ENCODE assay signal across 9 cellular contexts in genomic region chr2:60880633-60880987, GRCh38. TPM values are rescaled to one million over a fixed set of nuclear protein-coding genes. Genes with fewer than 3 reads are reported as not detected.
DNase-seq lines count a peak whose midpoint lies in the region; ATAC-seq, FAIRE-seq and TF ChIP-seq lines count a peak whose summit lies in the region.
"Had no signal": no experiment of that assay in that cellular context is flagged by ENCODE, and none has a peak within 500 bp of the region (broad histone marks: within the 10 kb centered on the region; RNA-seq: fewer than 3 reads in every experiment).

No MANE protein-coding gene starts in this region.

- peak overlapping the region; percentile 87 for H3K9ac ChIP-seq in endothelial cell of umbilical vein (replicated peaks; ENCODE audit: extremely low read depth, insufficient read depth, low read length)

- no peak for TF ChIP-seq POLR2A in endothelial cell of umbilical vein (IDR thresholded peaks at IDR 0.05; ENCODE audit: low read depth, low read length)

- peak in 1 of 2 donors; percentile 1 for ATAC-seq in activated T-cell treated with anti-CD3 and anti-CD28 coated beads, Interleukin-2, amount 50 U/mL, for 72 hours (replicated peaks in 1 of 2)
- ATAC-seq in HG02763 (IDR thresholded peaks at IDR 0.05; ENCODE audit: unreplicated experiment), result no peak

- peak overlapping the region; percentile 94 for H3K27ac ChIP-seq in endothelial cell of umbilical vein (ENCODE audit: insufficient read depth, low read depth, low read length)

- no peaks in the 10 kb centered on the region for H3K36me3 ChIP-seq in endothelial cell of umbilical vein (ENCODE audit: control insufficient read depth in 2 of 2, extremely low read depth in 1 of 2, insufficient read depth in 2 of 2, low read length in 2 of 2)

- peaks cover 27% of the 10 kb centered on the region for H3K79me2 ChIP-seq in endothelial cell of umbilical vein (ENCODE audit: control insufficient read depth, insufficient read depth, low read length)

- H3K9me1 ChIP-seq in endothelial cell of umbilical vein (replicated peaks; ENCODE audit: control insufficient read depth, extremely low read depth, insufficient read depth, low read length), result no peaks in the 10 kb centered on the region

- H3K36me3 Mint-ChIP-seq in activated T-cell treated with anti-CD3 and anti-CD28 coated beads, Interleukin-2, amount 50 U/mL, for 72 hours (ENCODE audit: insufficient read depth in 2 of 2), result peaks cover 19 to 23% of the 10 kb centered on the region in 2 donors
- H3K36me3 Mint-ChIP-seq in neural crest cell (ENCODE audit: low read depth), result no peaks in the 10 kb centered on the region

- no peak for DNase-seq in activated T-cell treated with anti-CD3 and anti-CD28 coated beads, Interleukin-2, amount 50 U/mL, for 72 hours
- no peak for DNase-seq in activated T-cell treated with anti-CD3 and anti-CD28 coated beads, Interleukin-2, amount 50 U/mL, for 1 hour
- peak; percentile 83 for DNase-seq in OCI-M1 (lab: John Stamatoyannopoulos, UW)
- DNase-seq in endothelial cell of umbilical vein (ENCODE audit: low read depth, low spot score), result no peak
- no peak for DNase-seq in neural crest cell (ENCODE audit: low read depth, low spot score)
- no peak for DNase-seq in NCI-H446 (lab: John Stamatoyannopoulos, UW)
- DNase-seq in HUDEP-2 (lab: John Stamatoyannopoulos, UW; ENCODE audit: unreplicated experiment in 76 of 76), result no peak

- peaks cover 26% of the 10 kb centered on the region for H3K4me1 ChIP-seq in endothelial cell of umbilical vein (ENCODE audit: control insufficient read depth, extremely low read depth, insufficient read depth, low read length)

- H3K4me3 ChIP-seq in endothelial cell of umbilical vein (replicated peaks in 1 of 3; ENCODE audit: insufficient read depth in 1 of 3, low read depth in 1 of 3, low read length in 3 of 3), result peak overlapping the region; percentile 93 to 99 (median 98)

- H3K27me3 Mint-ChIP-seq in activated T-cell treated with anti-CD3 and anti-CD28 coated beads, Interleukin-2, amount 50 U/mL, for 72 hours (ENCODE audit: low read depth), result no peaks in the 10 kb centered on the region
- no peaks in the 10 kb centered on the region for H3K27me3 Mint-ChIP-seq in neural crest cell (ENCODE audit: low read depth)

- H4K20me1 ChIP-seq in endothelial cell of umbilical vein (replicated peaks; ENCODE audit: control insufficient read depth, extremely low read depth, insufficient read depth, low read length), result no peaks in the 10 kb centered on the region

- H3K9me3 ChIP-seq in endothelial cell of umbilical vein (replicated peaks; ENCODE audit: control insufficient read depth, insufficient read depth, low read length), result no peaks in the 10 kb centered on the region

- H3K4me1 Mint-ChIP-seq in activated T-cell treated with anti-CD3 and anti-CD28 coated beads, Interleukin-2, amount 50 U/mL, for 72 hours (ENCODE audit: low read depth), result peaks cover 18% of the 10 kb centered on the region
- H3K4me1 Mint-ChIP-seq in neural crest cell, result peaks cover 24% of the 10 kb centered on the region

- no TSS peak for BruUV-seq in endothelial cell of umbilical vein (replicated peaks; lab: Mats Ljungman, UMichigan)

- TF ChIP-seq CTCF in endothelial cell of umbilical vein (IDR thresholded peaks at IDR 0.05; ENCODE audit: extremely low read depth in 1 of 2, insufficient read depth in 1 of 2, low read depth in 1 of 2, low read length in 2 of 2) (no peak), neural crest cell (conservative IDR thresholded peaks at IDR 0.05) (no peak)

- H3K4me3 Mint-ChIP-seq in activated T-cell treated with anti-CD3 and anti-CD28 coated beads, Interleukin-2, amount 50 U/mL, for 72 hours, result peak overlapping the region; percentile 84 to 95
- peak overlapping the region; percentile 93 for H3K4me3 Mint-ChIP-seq in neural crest cell

- H3K27ac Mint-ChIP-seq in activated T-cell treated with anti-CD3 and anti-CD28 coated beads, Interleukin-2, amount 50 U/mL, for 72 hours, result peak overlapping the region; percentile 97
- H3K27ac Mint-ChIP-seq in neural crest cell (ENCODE audit: unreplicated experiment), result peak overlapping the region; percentile 79

- CTCF ChIA-PET in endothelial cell of umbilical vein (lab: Charles Lee), result interaction anchor here (2.9 kb wide), 1 partner anchor 118 kb away, joined by 19 read pairs; no protein-coding TSS in a partner anchor

- no peaks in the 10 kb centered on the region for H3K9me3 Mint-ChIP-seq in activated T-cell treated with anti-CD3 and anti-CD28 coated beads, Interleukin-2, amount 50 U/mL, for 72 hours
- no peaks in the 10 kb centered on the region for H3K9me3 Mint-ChIP-seq in neural crest cell

- H3K27me3 ChIP-seq in endothelial cell of umbilical vein (ENCODE audit: control insufficient read depth in 2 of 2, insufficient read depth in 2 of 2, low read length in 2 of 2), result no peaks in the 10 kb centered on the region

- peak overlapping the region; percentile 93 for H2AFZ ChIP-seq in endothelial cell of umbilical vein (ENCODE audit: low read depth, low read length)

- POLR2A ChIA-PET in endothelial cell of umbilical vein (lab: Charles Lee), result no interaction called here

- dilution Hi-C loops in endothelial cell of umbilical vein (cut with MboI; ENCODE audit: extremely low pct_ligation_motif_present, low sequenced_read_pairs), result no loop called here

- FAIRE-seq in endothelial cell of umbilical vein (lab: Jason Lieb, UNC), result peak; percentile 8
- FAIRE-seq: islet of Langerhans had no signal

- intact Hi-C loops in endothelial cell of umbilical vein (cut with micrococcal nuclease), result loop anchor here (5.0 kb wide), 5 partner anchors 117 to 657 kb away; partner anchors contain the start of genes PEX13, PUS10, SANBR and XPO1

- H3K4me2 ChIP-seq in endothelial cell of umbilical vein (ENCODE audit: insufficient read depth, low read length), result peak overlapping the region; percentile 90

TF ChIP-seq in endothelial cell of umbilical vein, 7 proteins besides CTCF, POLR2A, EP300 and RAD21:
- no peak for TF ChIP-seq GATA2 (IDR thresholded peaks at IDR 0.05; ENCODE audit: insufficient read depth, insufficient read length, low read depth, low read length)
- no peak for TF ChIP-seq EZH2 (IDR thresholded peaks at IDR 0.05; ENCODE audit: borderline replicate concordance, low read depth, low read length, severe bottlenecking)
- TF ChIP-seq MAX (IDR thresholded peaks at IDR 0.05; ENCODE audit: insufficient read depth, insufficient read length), result no peak
- no peak for TF ChIP-seq FOS (IDR thresholded peaks at IDR 0.05; ENCODE audit: borderline replicate concordance, insufficient read depth, low read length)

RNA-seq across cellular contexts. Expression of gene REL, which starts 0.8 kb away (rescaled TPM):
- total RNA-seq in activated T-cell treated with anti-CD3 and anti-CD28 coated beads, Interleukin-2, amount 50 U/mL, for 72 hours, result 10 to 100 TPM; 72.6 to 81.0 TPM
- total RNA-seq in endothelial cell of umbilical vein, result 11.7 and 12.8 TPM in 2 replicates
- polyA plus RNA-seq in endothelial cell of umbilical vein, result 2.4 and 3.5 TPM in 2 replicates
- 2.9 and 3.2 TPM in 2 replicates for polyA plus RNA-seq in endothelial cell of umbilical vein (2011; cell fraction: cytosol; rRNA removed)
- polyA plus RNA-seq in endothelial cell of umbilical vein (2011; cell fraction: nucleus; rRNA removed), result 8.0 and 8.8 TPM in 2 replicates
- polyA plus RNA-seq in endothelial cell of umbilical vein (2012), result 6.1 and 7.3 TPM in 2 replicates
- polyA minus RNA-seq in endothelial cell of umbilical vein, result 14.0 and 14.1 TPM in 2 replicates
- polyA minus RNA-seq in endothelial cell of umbilical vein (2011; cell fraction: cytosol; rRNA and poly(A)+ RNA removed), result 10.2 TPM
- polyA minus RNA-seq in endothelial cell of umbilical vein (2011; cell fraction: nucleus; rRNA and poly(A)+ RNA removed), result 16.5 and 21.4 TPM in 2 replicates
- 8.7 and 9.8 TPM in 2 replicates for total RNA-seq in neural crest cell
